In genomic region chr14:23097786-23098185, GRCh38 we compare ENCODE assay signal across 1 cellular context.
TF ChIP-seq lines count a peak whose summit lies in the region.

No MANE protein-coding gene starts in this region.

TF ChIP-seq in IMR-90, 13 proteins besides CTCF, POLR2A, EP300 and RAD21:
- TF ChIP-seq MAZ (IDR thresholded peaks at IDR 0.05; ENCODE audit: borderline replicate concordance, low read depth, low read length) (no peak), USF2 (IDR thresholded peaks at IDR 0.05; ENCODE audit: low read depth, low read length) (no peak), MAFK (IDR thresholded peaks at IDR 0.05; ENCODE audit: low read depth, low read length) (no peak), NFE2L2 (IDR thresholded peaks at IDR 0.05; ENCODE audit: low read depth, low read length) (no peak), CEBPB (IDR thresholded peaks at IDR 0.05; ENCODE audit: low read depth, low read length) (no peak), RFX5 (IDR thresholded peaks at IDR 0.05; ENCODE audit: low read depth, low read length) (no peak), RCOR1 (IDR thresholded peaks at IDR 0.05; ENCODE audit: insufficient replicate concordance, low read length) (no peak), BHLHE40 (IDR thresholded peaks at IDR 0.05; ENCODE audit: low read depth, low read length) (no peak), CHD1 (IDR thresholded peaks at IDR 0.05; ENCODE audit: low read depth, low read length) (no peak), ELK1 (IDR thresholded peaks at IDR 0.05; ENCODE audit: borderline replicate concordance, low read depth, low read length) (no peak), MXI1 (IDR thresholded peaks at IDR 0.05; ENCODE audit: borderline replicate concordance, low read depth, low read length) (no peak), SMC3 (IDR thresholded peaks at IDR 0.05; ENCODE audit: low read depth, low read length) (no peak), FOS (IDR thresholded peaks at IDR 0.05; ENCODE audit: low read depth, low read length) (no peak)
